ENCODE assay signal across 8 cellular contexts in genomic region chr19:11496391-11497163, GRCh38. TPM values are rescaled to one million over a fixed set of nuclear protein-coding genes. Genes with fewer than 3 reads are reported as not detected.
A peak's percentile ranks its signal among the peaks of the same experiment; 100 is the strongest.
DNase-seq lines count a peak whose midpoint lies in the region; ATAC-seq and TF ChIP-seq lines count a peak whose summit lies in the region.

No MANE protein-coding gene starts in this region.

- ATAC-seq in HG03280 (IDR thresholded peaks at IDR 0.05; ENCODE audit: unreplicated experiment), result no peak
- no peak for ATAC-seq in HG03095 (IDR thresholded peaks at IDR 0.05; ENCODE audit: unreplicated experiment)

- intact Hi-C loops in ascending aorta (cut with DNase I), result loop anchor here (1.0 kb wide), 1 partner anchor 91 kb away; no protein-coding TSS in a partner anchor

- H3K36me3 ChIP-seq in ascending aorta, result peaks cover 22 to 45% of the 10 kb centered on the region in 2 donors

- TF ChIP-seq CTCF in ascending aorta (IDR thresholded peaks at IDR 0.05), result peak; percentile 57 to 62 (median 61)

- no peak overlapping the region for H3K27ac ChIP-seq in ascending aorta

- DNase-seq in DMS153 (lab: John Stamatoyannopoulos, UW) (peak; percentile 1), LHCN-M2 (ENCODE audit: low read depth) (peak; percentile 78), T-helper 22 cell (ENCODE audit: low read depth) (peak; percentile 20), ascending aorta (ENCODE audit: low spot score in 2 of 2) (peak; percentile 17 to 82), iPS-NIHi11 (ENCODE audit: low spot score) (peak; percentile 89)
- DNase-seq in stimulated activated CD4-positive, alpha-beta T cell treated with anti-CD3 and anti-CD28 coated beads, Interleukin-15, amount 100 ng/mL, for 24 hours, result peak; percentile 80

- no peak overlapping the region for H3K4me3 ChIP-seq in ascending aorta

- no peaks in the 10 kb centered on the region for H3K4me1 ChIP-seq in ascending aorta

- H3K9me3 ChIP-seq in ascending aorta, result no peaks in the 10 kb centered on the region

- H3K27me3 ChIP-seq in ascending aorta, result no peaks in the 10 kb centered on the region

RNA-seq across cellular contexts. Expression of gene ZNF653, which starts 9.1 kb away (rescaled TPM):
- 7.3 and 12.0 TPM in 2 replicates for total RNA-seq in LHCN-M2 (2014; rRNA removed)
- 6.4 TPM for polyA plus RNA-seq in LHCN-M2 (2012)
- total RNA-seq in ascending aorta, result 7.6 TPM

RNA-seq across cellular contexts. Expression of gene ELAVL3, which starts 15.7 kb away (rescaled TPM):
- total RNA-seq in LHCN-M2 (2014; rRNA removed) (not detected in 2 replicates), ascending aorta (not detected)
- polyA plus RNA-seq in LHCN-M2 (2012), result not detected

RNA-seq across cellular contexts. Expression of gene ECSIT, which starts 32.4 kb away (rescaled TPM):
- 24.8 and 32.1 TPM in 2 replicates for total RNA-seq in LHCN-M2 (2014; rRNA removed)
- 18.9 TPM for polyA plus RNA-seq in LHCN-M2 (2012)
- 27.5 TPM for total RNA-seq in ascending aorta

RNA-seq across cellular contexts. Expression of gene CNN1, which starts 42.1 kb away (rescaled TPM):
- total RNA-seq in LHCN-M2 (2014; rRNA removed) (0.58 and 1.0 TPM in 2 replicates), ascending aorta (477 TPM)
- 0.17 TPM for polyA plus RNA-seq in LHCN-M2 (2012)

Comparison
In these comparisons a context has a peak if more than half of its experiments do, and no peak if none do; other contexts are left out.
1. DNase-seq: peak in every context shown above with its lines; median percentile 89 in iPS-NIHi11; 80 in stimulated activated CD4-positive, alpha-beta T cell treated with anti-CD3 and anti-CD28 coated beads, Interleukin-15, amount 100 ng/mL, for 24 hours; 78 in LHCN-M2; 50 in ascending aorta; 20 in T-helper 22 cell; 1 in DMS153.